Comparison of ENCODE assay signal across 19 cellular contexts in the genomic region with DNA sequence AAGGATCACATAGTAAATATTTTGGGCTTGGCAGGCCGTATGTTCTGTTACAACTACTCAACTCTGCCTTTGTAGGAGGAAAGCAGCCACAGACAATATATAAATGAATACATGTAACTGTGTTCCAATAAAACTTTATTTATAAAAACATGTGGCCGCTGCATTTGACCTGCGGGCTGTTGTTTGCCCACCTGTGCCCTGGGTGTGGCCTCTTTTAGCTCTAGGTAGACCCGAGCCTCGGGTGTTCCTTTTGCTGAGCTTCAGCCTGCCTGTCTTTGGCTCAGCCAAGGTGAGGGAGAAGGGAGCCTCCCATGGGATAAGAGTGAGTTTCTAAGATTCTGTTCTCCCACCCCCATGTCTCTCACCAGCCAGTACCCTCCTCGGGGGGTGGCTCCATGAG. TPM values are rescaled to one million over a fixed set of nuclear protein-coding genes. Genes with fewer than 3 reads are reported as not detected.
A peak's percentile ranks its signal among the peaks of the same experiment; 100 is the strongest.
DNase-seq lines count a peak whose midpoint lies in the region; TF ChIP-seq lines count a peak whose summit lies in the region.
"Had no signal": no experiment of that assay in that cellular context is flagged by ENCODE, and none has a peak within 500 bp of the region (broad histone marks: within the 10 kb centered on the region; RNA-seq: fewer than 3 reads in every experiment).

No MANE protein-coding gene starts in this region.

- no peaks in the 10 kb centered on the region for H3K79me2 ChIP-seq in osteoblast (ENCODE audit: insufficient read depth, low read length)

- no peaks in the 10 kb centered on the region for H3K36me3 ChIP-seq in BLaER1
- no peaks in the 10 kb centered on the region for H3K36me3 ChIP-seq in BLaER1 treated with 17β-estradiol and CSF1 and Interleukin-3, amounts not matched to agents 10 nM and 100 nM
- no peaks in the 10 kb centered on the region for H3K36me3 ChIP-seq in colonic mucosa
- no peaks in the 10 kb centered on the region for H3K36me3 ChIP-seq in osteoblast (ENCODE audit: insufficient read depth, low read length)
- H3K36me3 ChIP-seq: HAP-1 had no signal

- peaks cover 4% of the 10 kb centered on the region for H3K4me1 Mint-ChIP-seq in nephron progenitor cell

- peaks cover 60% of the 10 kb centered on the region for H3K4me1 ChIP-seq in BLaER1
- peaks cover 0 to 55% (median 37%) of the 10 kb centered on the region in 10 experiments; a peak in 15 of 20 replicates for H3K4me1 ChIP-seq in BLaER1 treated with 17β-estradiol and CSF1 and Interleukin-3, amounts not matched to agents 10 nM and 100 nM
- H3K4me1 ChIP-seq in colonic mucosa, result peaks cover 14% of the 10 kb centered on the region
- H3K4me1 ChIP-seq in osteoblast (ENCODE audit: insufficient read depth, low read length), result no peaks in the 10 kb centered on the region
- H3K4me1 ChIP-seq: HAP-1 had no signal

- no peaks in the 10 kb centered on the region for H4K20me1 ChIP-seq in BLaER1
- H4K20me1 ChIP-seq in BLaER1 treated with 17β-estradiol and CSF1 and Interleukin-3, amounts not matched to agents 10 nM and 100 nM, result no peaks in the 10 kb centered on the region
- H4K20me1 ChIP-seq in osteoblast (ENCODE audit: insufficient read depth, low read length), result no peaks in the 10 kb centered on the region

- H3K27ac ChIP-seq in BLaER1 (no peak overlapping the region), colonic mucosa (peak overlapping the region; percentile 50), osteoblast (ENCODE audit: low read depth, low read length) (no peak overlapping the region)
- no peak overlapping the region for H3K27ac ChIP-seq in BLaER1 treated with 17β-estradiol and CSF1 and Interleukin-3, amounts not matched to agents 10 nM and 100 nM
- H3K27ac ChIP-seq: GM23248 had no signal

- no peak overlapping the region for H3K9ac ChIP-seq in BLaER1
- H3K9ac ChIP-seq in BLaER1 treated with 17β-estradiol and CSF1 and Interleukin-3, amounts not matched to agents 10 nM and 100 nM, result no peak overlapping the region
- H3K9ac ChIP-seq in colonic mucosa (ENCODE audit: low read depth in 2 of 2, low read length in 2 of 2), result peak overlapping the region in 1 of 2 donors; percentile 15
- H3K9ac ChIP-seq: GM23248 had no signal

- H2AFZ ChIP-seq in osteoblast (ENCODE audit: low read length), result no peak overlapping the region
- H2AFZ ChIP-seq: GM23248 had no signal

- no peak overlapping the region for H3K4me3 ChIP-seq in BLaER1
- H3K4me3 ChIP-seq in BLaER1 treated with 17β-estradiol and CSF1 and Interleukin-3, amounts not matched to agents 10 nM and 100 nM, result no peak overlapping the region
- no peak overlapping the region for H3K4me3 ChIP-seq in colonic mucosa
- no peak overlapping the region for H3K4me3 ChIP-seq in osteoblast (ENCODE audit: insufficient read depth, low read length)
- H3K4me3 ChIP-seq: GM23248, HAP-1 had no signal

- H3K9me3 Mint-ChIP-seq in nephron progenitor cell, result no peaks in the 10 kb centered on the region
- H3K9me3 Mint-ChIP-seq: CD8-positive, alpha-beta T cell had no signal

- no peak for DNase-seq in colonic mucosa
- DNase-seq in osteoblast (ENCODE audit: insufficient read length, low spot score, missing footprints), result peak; percentile 57
- DNase-seq in NCI-H1092 (lab: John Stamatoyannopoulos, UW), result no peak
- no peak for DNase-seq in globus pallidus (ENCODE audit: low spot score)
- no peak for DNase-seq in nephron progenitor cell
- no peak for DNase-seq in COLO668 (lab: John Stamatoyannopoulos, UW; ENCODE audit: unreplicated experiment)
- DNase-seq: ACHN; AML-193; CD8-positive, alpha-beta T cell; COR-L47; DMS 273 treated with DMSO at 0.1 percent for 48 hours; DMS53; DND-41; EL; GM23248 had no signal

- H3K9me3 ChIP-seq in BLaER1 (peaks cover 1% of the 10 kb centered on the region; the same call in 1 of the 2 replicates), colonic mucosa (no peaks in the 10 kb centered on the region), osteoblast (ENCODE audit: low read depth, low read length) (no peaks in the 10 kb centered on the region)
- peaks cover 0 to 13% (median under 1%) of the 10 kb centered on the region in 11 experiments; a peak in 5 of 22 replicates for H3K9me3 ChIP-seq in BLaER1 treated with 17β-estradiol and CSF1 and Interleukin-3, amounts not matched to agents 10 nM and 100 nM (replicated peaks in 1 of 11)
- H3K9me3 ChIP-seq: HAP-1 had no signal

- no peaks in the 10 kb centered on the region for H3K36me3 Mint-ChIP-seq in nephron progenitor cell (ENCODE audit: low read depth)
- H3K36me3 Mint-ChIP-seq: CD8-positive, alpha-beta T cell had no signal

- peak overlapping the region; percentile 63; the same call in 1 of the 2 replicates for H3K4me2 ChIP-seq in BLaER1
- H3K4me2 ChIP-seq in BLaER1 treated with 17β-estradiol and CSF1 and Interleukin-3, amounts not matched to agents 10 nM and 100 nM, result peak overlapping the region in 6 of 11 experiments; percentile 51 to 75 (median 66); a peak in 11 of 22 replicates
- no peak overlapping the region for H3K4me2 ChIP-seq in osteoblast (ENCODE audit: insufficient read depth, low read length)

- no peak overlapping the region for H3K4me3 Mint-ChIP-seq in nephron progenitor cell
- H3K4me3 Mint-ChIP-seq: CD8-positive, alpha-beta T cell had no signal

- intact Hi-C loops in colonic mucosa (cut with DNase I), result no loop called here

- H3K27me3 ChIP-seq in BLaER1 (no peaks in the 10 kb centered on the region), colonic mucosa (no peaks in the 10 kb centered on the region), osteoblast (ENCODE audit: insufficient read depth, low read length) (no peaks in the 10 kb centered on the region)
- H3K27me3 ChIP-seq in BLaER1 treated with 17β-estradiol and CSF1 and Interleukin-3, amounts not matched to agents 10 nM and 100 nM, result no peaks in the 10 kb centered on the region

- no peak for TF ChIP-seq CTCF in colonic mucosa (IDR thresholded peaks at IDR 0.05)
- TF ChIP-seq CTCF in osteoblast (IDR thresholded peaks at IDR 0.05; ENCODE audit: extremely low read depth, low read depth, low read length), result no peak
- no peak for TF ChIP-seq CTCF in nephron progenitor cell (IDR thresholded peaks at IDR 0.05)

- H3K27me3 Mint-ChIP-seq in nephron progenitor cell (ENCODE audit: low read depth, poor library complexity), result peaks cover 12% of the 10 kb centered on the region

- H3K27ac Mint-ChIP-seq in nephron progenitor cell, result no peak overlapping the region
- H3K27ac Mint-ChIP-seq: CD8-positive, alpha-beta T cell had no signal

RNA-seq across cellular contexts. Expression of a gene that starts 5.6 kb away (rescaled TPM):
- total RNA-seq in colonic mucosa, result 100 to 1,000 TPM; 646 to 707 TPM
- total RNA-seq in osteoblast, result not detected in 2 replicates
- total RNA-seq: CD8-positive, alpha-beta T cell; G401; GM23248 had no signal

Comparison
In these comparisons a context has a peak if more than half of its experiments do, and no peak if none do; other contexts are left out.
1. RNA of a gene that starts 5.6 kb away (total RNA-seq): 646 to 707 TPM in colonic mucosa; not detected in osteoblast; every median in the first group is over 100 times any median in the second.